Comparison of ENCODE assay signal across 14 cellular contexts in the genomic region with DNA sequence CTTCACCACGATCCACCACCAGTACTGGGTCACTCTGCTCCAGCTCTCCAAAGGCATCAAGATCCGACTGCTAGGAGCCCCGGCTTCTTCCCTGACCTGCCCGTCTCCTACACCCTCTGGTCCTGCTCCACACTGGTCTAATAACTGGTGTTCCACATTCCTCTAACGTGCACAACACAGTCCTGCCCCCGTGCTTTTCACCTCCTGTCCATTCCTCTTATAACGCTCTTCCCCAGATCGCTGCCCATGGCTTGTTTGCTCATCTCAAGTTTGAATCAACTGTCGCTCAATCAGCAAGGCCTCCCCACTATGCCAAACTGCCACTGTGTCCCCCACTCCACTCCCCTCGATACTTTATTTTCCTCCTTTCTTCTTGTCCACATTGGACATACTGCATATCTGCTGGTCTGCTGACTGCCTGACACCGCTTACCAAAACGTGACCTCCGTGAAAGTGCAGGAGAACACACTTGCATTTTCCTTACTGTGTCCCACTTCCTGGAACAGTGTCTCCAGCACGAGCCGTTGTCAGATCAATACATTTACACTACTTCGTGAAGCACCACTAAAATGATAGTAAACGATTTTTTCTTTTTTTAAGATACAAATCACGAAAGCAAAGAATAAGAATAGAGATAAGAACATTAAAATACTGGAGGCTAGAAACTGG. TPM values are rescaled to one million over a fixed set of nuclear protein-coding genes. Genes with fewer than 3 reads are reported as not detected.
DNase-seq lines count a peak whose midpoint lies in the region; ATAC-seq, FAIRE-seq and TF ChIP-seq lines count a peak whose summit lies in the region.
"Had no signal": no experiment of that assay in that cellular context is flagged by ENCODE, and none has a peak within 500 bp of the region (broad histone marks: within the 10 kb centered on the region; RNA-seq: fewer than 3 reads in every experiment).

No MANE protein-coding gene starts in this region.

- no peak for DNase-seq in activated T-cell treated with anti-CD3 and anti-CD28 coated beads, Interleukin-2, amount 50 U/mL, for 24 hours
- DNase-seq in activated T-cell treated with anti-CD3 and anti-CD28 coated beads for 4 hours (no peak), HepG2 (ENCODE audit: low spot score) (no peak), omental fat pad (ENCODE audit: low spot score) (no peak), NAMALWA (ENCODE audit: low spot score) (no peak)
- no peak for DNase-seq in activated CD4-positive, alpha-beta memory T cell treated with anti-CD3 and anti-CD28 coated beads, Interleukin-2, amount 10 ng/mL, durations not matched to agents 7 days and 5 days
- DNase-seq: heart left ventricle, NCI-H2107, upper lobe of right lung, WERI-Rb-1 had no signal

- POLR2A ChIA-PET in activated CD4-positive, alpha-beta memory T cell treated with anti-CD3 and anti-CD28 coated beads, Interleukin-2, amount 10 ng/mL, durations not matched to agents 7 days and 5 days (lab: Charles Lee), result interaction anchor here (1.6 to 1.7 kb wide), 2 partner anchors 10 kb away, joined by 4 to 6 read pairs; no protein-coding TSS in a partner anchor
- POLR2A ChIA-PET in HepG2 (lab: Yijun Ruan, JAX), result no interaction called here

- no TSS peak for BruUV-seq in HepG2 (replicated peaks; lab: Mats Ljungman, UMichigan)

- peak overlapping the region; percentile 50 for H3K4me3 Mint-ChIP-seq in activated T-cell treated with anti-CD3 and anti-CD28 coated beads, Interleukin-2, amount 50 U/mL, for 24 hours
- H3K4me3 Mint-ChIP-seq in activated CD4-positive, alpha-beta memory T cell treated with anti-CD3 and anti-CD28 coated beads, Interleukin-2, amount 10 ng/mL, durations not matched to agents 7 days and 5 days, result no peak overlapping the region
- H3K4me3 Mint-ChIP-seq in stimulated activated memory B cell treated with anti-CD40 and anti-IgM and Interleukin-4, amounts not matched to agents 10 μg/mL and 1 μg/mL and 100 μg/mL, for 72 hours, result no peak overlapping the region

- no peaks in the 10 kb centered on the region for H3K27me3 ChIP-seq in HepG2 (ENCODE audit: control insufficient read depth in 1 of 2, insufficient read depth in 2 of 2, low read length in 2 of 2)
- H3K27me3 ChIP-seq: heart left ventricle, upper lobe of right lung had no signal

- in situ Hi-C loops in HepG2 (cut with HindIII; ENCODE audit: extremely low pct_ligation_motif_present, low pct_unique_long_range_greater_than_20kb), result no loop called here

- CTCF ChIA-PET in activated CD4-positive, alpha-beta memory T cell treated with anti-CD3 and anti-CD28 coated beads, Interleukin-2, amount 10 ng/mL, durations not matched to agents 7 days and 5 days (lab: Charles Lee), result no interaction called here
- CTCF ChIA-PET in HepG2 (lab: Yijun Ruan, JAX; ENCODE audit: low intra/inter-chr PET ratio, low total read pairs), result no interaction called here

- no peaks in the 10 kb centered on the region for H3K9me3 Mint-ChIP-seq in activated T-cell treated with anti-CD3 and anti-CD28 coated beads, Interleukin-2, amount 50 U/mL, for 24 hours
- no peaks in the 10 kb centered on the region for H3K9me3 Mint-ChIP-seq in activated CD4-positive, alpha-beta memory T cell treated with anti-CD3 and anti-CD28 coated beads, Interleukin-2, amount 10 ng/mL, durations not matched to agents 7 days and 5 days
- H3K9me3 Mint-ChIP-seq in stimulated activated memory B cell treated with anti-CD40 and anti-IgM and Interleukin-4, amounts not matched to agents 10 μg/mL and 1 μg/mL and 100 μg/mL, for 72 hours, result no peaks in the 10 kb centered on the region
- H3K9me3 Mint-ChIP-seq: activated T-helper 2 cell treated with anti-CD3 and anti-CD28 coated beads, Interferon-gamma antibody, Interleukin-2, Interleukin-4, amounts not matched to agents 10 μg/mL and 5 μg/mL and 100 μg/mL, durations not matched to agents 14 hours and 24 hours and 36 hours; nephron had no signal

- no peak for TF ChIP-seq CTCF in HepG2 (CRISPR knock-in tag; IDR thresholded peaks at IDR 0.05)
- no peak for TF ChIP-seq CTCF in omental fat pad (IDR thresholded peaks at IDR 0.05)

- peaks cover 0 to 5% of the 10 kb centered on the region in 2 experiments; a peak in 4 of 5 replicates for H3K36me3 ChIP-seq in HepG2 (replicated peaks in 1 of 2; ENCODE audit: control insufficient read depth in 1 of 2, insufficient read depth in 2 of 2, low read length in 2 of 2)
- H3K36me3 ChIP-seq: heart left ventricle, upper lobe of right lung, WERI-Rb-1 had no signal

- H3K4me1 ChIP-seq in HepG2 (ENCODE audit: insufficient read depth, low read length), result peaks cover 87% of the 10 kb centered on the region

- TF ChIP-seq EP300 in HepG2 (IDR thresholded peaks at IDR 0.05; ENCODE audit: low read depth in 2 of 2, low read length in 2 of 2) (no peak), HepG2 (CRISPR knock-in tag; IDR thresholded peaks at IDR 0.05; ENCODE audit: borderline replicate concordance) (no peak)

- WGBS in HepG2 (ENCODE audit: low lambda C conversion rate), result 90% methylated on average over 18 of the region's 18 CpGs

- H3K4me2 ChIP-seq in HepG2 (ENCODE audit: low read depth, low read length), result no peak overlapping the region

- no peak for TF ChIP-seq POLR2A in HepG2 (IDR thresholded peaks at IDR 0.05; ENCODE audit: insufficient read depth in 1 of 2, low read depth in 2 of 2, low read length in 2 of 2)

- TF ChIP-seq RAD21 in HepG2 (CRISPR knock-in tag; IDR thresholded peaks at IDR 0.05), result no peak

- peak overlapping the region; percentile 91 for H3K27ac Mint-ChIP-seq in activated T-cell treated with anti-CD3 and anti-CD28 coated beads, Interleukin-2, amount 50 U/mL, for 24 hours
- peak overlapping the region; percentile 69 for H3K27ac Mint-ChIP-seq in activated CD4-positive, alpha-beta memory T cell treated with anti-CD3 and anti-CD28 coated beads, Interleukin-2, amount 10 ng/mL, durations not matched to agents 7 days and 5 days
- H3K27ac Mint-ChIP-seq in stimulated activated memory B cell treated with anti-CD40 and anti-IgM and Interleukin-4, amounts not matched to agents 10 μg/mL and 1 μg/mL and 100 μg/mL, for 72 hours, result peak overlapping the region; percentile 90

- no peak overlapping the region for H3K9ac ChIP-seq in HepG2 (ENCODE audit: insufficient read depth, low read depth, low read length)

- no peaks in the 10 kb centered on the region for H3K9me3 ChIP-seq in HepG2 (ENCODE audit: low read length)
- H3K9me3 ChIP-seq: heart left ventricle, upper lobe of right lung had no signal

- peak overlapping the region; percentile 4 for H3K27ac ChIP-seq in HepG2 (ENCODE audit: extremely low read length, insufficient read depth, low read length)
- H3K27ac ChIP-seq: upper lobe of right lung, WERI-Rb-1 had no signal

- peaks cover 81% of the 10 kb centered on the region for H3K4me1 Mint-ChIP-seq in activated T-cell treated with anti-CD3 and anti-CD28 coated beads, Interleukin-2, amount 50 U/mL, for 24 hours (ENCODE audit: low read depth)
- peaks cover 74% of the 10 kb centered on the region for H3K4me1 Mint-ChIP-seq in activated CD4-positive, alpha-beta memory T cell treated with anti-CD3 and anti-CD28 coated beads, Interleukin-2, amount 10 ng/mL, durations not matched to agents 7 days and 5 days
- peaks cover 73% of the 10 kb centered on the region for H3K4me1 Mint-ChIP-seq in stimulated activated memory B cell treated with anti-CD40 and anti-IgM and Interleukin-4, amounts not matched to agents 10 μg/mL and 1 μg/mL and 100 μg/mL, for 72 hours

- H3K4me3 ChIP-seq in HepG2 (replicated peaks in 1 of 3; ENCODE audit: insufficient read depth in 1 of 3, low read depth in 2 of 3, low read length in 3 of 3), result no peak overlapping the region
- H3K4me3 ChIP-seq: heart left ventricle, upper lobe of right lung had no signal

- no peak overlapping the region for H2AFZ ChIP-seq in HepG2 (ENCODE audit: low read length)

- peaks cover 100% of the 10 kb centered on the region for H3K79me2 ChIP-seq in HepG2 (ENCODE audit: insufficient read depth, low read length)

- ATAC-seq in HepG2 (peak; percentile 10; the same call in 2 of the 3 replicates), omental fat pad (ENCODE audit: low FRiP score) (no peak), GM21576 (IDR thresholded peaks at IDR 0.05; ENCODE audit: unreplicated experiment) (no peak)
- ATAC-seq in stimulated activated memory B cell treated with anti-CD40 and anti-IgM and Interleukin-4, amounts not matched to agents 10 μg/mL and 1 μg/mL and 100 μg/mL, for 72 hours, result no peak

- peaks cover 45% of the 10 kb centered on the region for H4K20me1 ChIP-seq in HepG2 (ENCODE audit: insufficient read depth, low read length)

- no peaks in the 10 kb centered on the region for H3K27me3 Mint-ChIP-seq in activated T-cell treated with anti-CD3 and anti-CD28 coated beads, Interleukin-2, amount 50 U/mL, for 24 hours
- no peaks in the 10 kb centered on the region for H3K27me3 Mint-ChIP-seq in activated CD4-positive, alpha-beta memory T cell treated with anti-CD3 and anti-CD28 coated beads, Interleukin-2, amount 10 ng/mL, durations not matched to agents 7 days and 5 days
- H3K27me3 Mint-ChIP-seq in stimulated activated memory B cell treated with anti-CD40 and anti-IgM and Interleukin-4, amounts not matched to agents 10 μg/mL and 1 μg/mL and 100 μg/mL, for 72 hours, result no peaks in the 10 kb centered on the region

- FAIRE-seq in HepG2 (lab: Jason Lieb, UNC), result no peak

- H3K36me3 Mint-ChIP-seq in activated T-cell treated with anti-CD3 and anti-CD28 coated beads, Interleukin-2, amount 50 U/mL, for 24 hours (ENCODE audit: low read depth), result peaks cover 55% of the 10 kb centered on the region
- H3K36me3 Mint-ChIP-seq in activated CD4-positive, alpha-beta memory T cell treated with anti-CD3 and anti-CD28 coated beads, Interleukin-2, amount 10 ng/mL, durations not matched to agents 7 days and 5 days (ENCODE audit: low read depth), result peaks cover 12% of the 10 kb centered on the region
- H3K36me3 Mint-ChIP-seq in stimulated activated memory B cell treated with anti-CD40 and anti-IgM and Interleukin-4, amounts not matched to agents 10 μg/mL and 1 μg/mL and 100 μg/mL, for 72 hours, result peaks cover 16% of the 10 kb centered on the region

- intact Hi-C loops in HepG2 (cut with micrococcal nuclease; ENCODE audit: unreplicated experiment), result no loop called here

RNA-seq across cellular contexts. Expression of a gene that starts 6.5 kb away (rescaled TPM):
- 100 to 1,000 TPM; 190 to 193 TPM for total RNA-seq in activated CD4-positive, alpha-beta memory T cell treated with anti-CD3 and anti-CD28 coated beads, Interleukin-2, amount 10 ng/mL, durations not matched to agents 7 days and 5 days
- total RNA-seq in HepG2 (2016; rRNA removed; fragmentation: Illumina TruSeq; extraction: Trizol) (707 and 912 TPM in 2 replicates), omental fat pad (100 to 1,000 TPM; 356 to 471 (median 416) TPM)
- 195 and 216 TPM in 2 replicates for total RNA-seq in HepG2 (2016; cell fraction: cytosol; rRNA removed; fragmentation: Illumina TruSeq; extraction: Trizol; ENCODE audit: low read depth)
- 687 and 831 TPM in 2 replicates for total RNA-seq in HepG2 (2016; cell fraction: insoluble cytoplasmic fraction; rRNA removed; fragmentation: Illumina TruSeq; extraction: Trizol)
- 620 and 676 TPM in 2 replicates for total RNA-seq in HepG2 (2016; cell fraction: membrane; rRNA removed; fragmentation: Illumina TruSeq; extraction: Trizol)
- 437 and 494 TPM in 2 replicates for total RNA-seq in HepG2 (2016; cell fraction: nucleus; rRNA removed; fragmentation: Illumina TruSeq; extraction: Trizol)
- 434 and 464 TPM in 2 replicates for polyA plus RNA-seq in HepG2 (2011; rRNA removed)
- 419 and 448 TPM in 2 replicates for polyA plus RNA-seq in HepG2 (2011; cell fraction: cytosol; rRNA removed)
- polyA plus RNA-seq in HepG2 (2011; cell fraction: nucleus; rRNA removed), result 618 and 764 TPM in 2 replicates
- polyA plus RNA-seq in HepG2 (2012), result 461 and 517 TPM in 2 replicates
- 179 and 188 TPM in 2 replicates for polyA plus RNA-seq in HepG2 (2016; cell fraction: cytosol; fragmentation: Illumina TruSeq; extraction: Trizol; ENCODE audit: low read depth)
- 695 and 895 TPM in 2 replicates for polyA plus RNA-seq in HepG2 (2016; cell fraction: insoluble cytoplasmic fraction; fragmentation: Illumina TruSeq; extraction: Trizol; ENCODE audit: low read depth)
- 483 and 563 TPM in 2 replicates for polyA plus RNA-seq in HepG2 (2016; cell fraction: membrane; fragmentation: Illumina TruSeq; extraction: Trizol; ENCODE audit: low read depth)
- polyA plus RNA-seq in HepG2 (2016; cell fraction: nucleus; fragmentation: Illumina TruSeq; extraction: Trizol; ENCODE audit: insufficient read depth, low read depth), result 674 and 742 TPM in 2 replicates
- 303 and 643 TPM in 2 replicates for polyA minus RNA-seq in HepG2 (2011; rRNA and poly(A)+ RNA removed; ENCODE audit: low replicate concordance)
- 590 and 596 TPM in 2 replicates for polyA minus RNA-seq in HepG2 (2011; cell fraction: cytosol; rRNA and poly(A)+ RNA removed)
- polyA minus RNA-seq in HepG2 (2011; cell fraction: nucleus; rRNA and poly(A)+ RNA removed), result 603 and 678 TPM in 2 replicates

RNA-seq across cellular contexts. Expression of a gene that starts 6.8 kb away (rescaled TPM):
- total RNA-seq in activated CD4-positive, alpha-beta memory T cell treated with anti-CD3 and anti-CD28 coated beads, Interleukin-2, amount 10 ng/mL, durations not matched to agents 7 days and 5 days, result 100 to 1,000 TPM; 282 to 290 TPM
- total RNA-seq in HepG2 (2016; rRNA removed; fragmentation: Illumina TruSeq; extraction: Trizol) (493 and 750 TPM in 2 replicates), omental fat pad (100 to 1,000 TPM; 295 to 372 (median 307) TPM)
- 68.0 and 78.0 TPM in 2 replicates for total RNA-seq in HepG2 (2016; cell fraction: cytosol; rRNA removed; fragmentation: Illumina TruSeq; extraction: Trizol; ENCODE audit: low read depth)
- 485 and 732 TPM in 2 replicates for total RNA-seq in HepG2 (2016; cell fraction: insoluble cytoplasmic fraction; rRNA removed; fragmentation: Illumina TruSeq; extraction: Trizol)
- 155 and 168 TPM in 2 replicates for total RNA-seq in HepG2 (2016; cell fraction: membrane; rRNA removed; fragmentation: Illumina TruSeq; extraction: Trizol)
- 303 and 351 TPM in 2 replicates for total RNA-seq in HepG2 (2016; cell fraction: nucleus; rRNA removed; fragmentation: Illumina TruSeq; extraction: Trizol)
- polyA plus RNA-seq in HepG2 (2011; rRNA removed), result 579 and 733 TPM in 2 replicates
- polyA plus RNA-seq in HepG2 (2011; cell fraction: cytosol; rRNA removed), result 208 and 366 TPM in 2 replicates
- 383 and 475 TPM in 2 replicates for polyA plus RNA-seq in HepG2 (2011; cell fraction: nucleus; rRNA removed)
- polyA plus RNA-seq in HepG2 (2012), result 320 and 513 TPM in 2 replicates
- polyA plus RNA-seq in HepG2 (2016; cell fraction: cytosol; fragmentation: Illumina TruSeq; extraction: Trizol; ENCODE audit: low read depth), result 35.1 and 36.8 TPM in 2 replicates
- polyA plus RNA-seq in HepG2 (2016; cell fraction: insoluble cytoplasmic fraction; fragmentation: Illumina TruSeq; extraction: Trizol; ENCODE audit: low read depth), result 746 and 761 TPM in 2 replicates
- polyA plus RNA-seq in HepG2 (2016; cell fraction: membrane; fragmentation: Illumina TruSeq; extraction: Trizol; ENCODE audit: low read depth), result 102 and 104 TPM in 2 replicates
- 515 and 562 TPM in 2 replicates for polyA plus RNA-seq in HepG2 (2016; cell fraction: nucleus; fragmentation: Illumina TruSeq; extraction: Trizol; ENCODE audit: insufficient read depth, low read depth)
- 234 and 609 TPM in 2 replicates for polyA minus RNA-seq in HepG2 (2011; rRNA and poly(A)+ RNA removed; ENCODE audit: low replicate concordance)
- 218 and 237 TPM in 2 replicates for polyA minus RNA-seq in HepG2 (2011; cell fraction: cytosol; rRNA and poly(A)+ RNA removed)
- polyA minus RNA-seq in HepG2 (2011; cell fraction: nucleus; rRNA and poly(A)+ RNA removed), result 446 and 458 TPM in 2 replicates

RNA-seq across cellular contexts. Expression of a gene that starts 47.1 kb away (rescaled TPM):
- total RNA-seq in activated CD4-positive, alpha-beta memory T cell treated with anti-CD3 and anti-CD28 coated beads, Interleukin-2, amount 10 ng/mL, durations not matched to agents 7 days and 5 days, result 10 to 100 TPM; 14.1 to 15.0 TPM
- total RNA-seq in HepG2 (2016; rRNA removed; fragmentation: Illumina TruSeq; extraction: Trizol), result 43.3 and 45.4 TPM in 2 replicates
- 60.7 and 66.0 TPM in 2 replicates for total RNA-seq in HepG2 (2016; cell fraction: cytosol; rRNA removed; fragmentation: Illumina TruSeq; extraction: Trizol; ENCODE audit: low read depth)
- 39.9 and 41.1 TPM in 2 replicates for total RNA-seq in HepG2 (2016; cell fraction: insoluble cytoplasmic fraction; rRNA removed; fragmentation: Illumina TruSeq; extraction: Trizol)
- 26.8 and 27.2 TPM in 2 replicates for total RNA-seq in HepG2 (2016; cell fraction: membrane; rRNA removed; fragmentation: Illumina TruSeq; extraction: Trizol)
- 40.7 and 47.5 TPM in 2 replicates for total RNA-seq in HepG2 (2016; cell fraction: nucleus; rRNA removed; fragmentation: Illumina TruSeq; extraction: Trizol)
- 28.0 and 29.5 TPM in 2 replicates for polyA plus RNA-seq in HepG2 (2011; rRNA removed)
- polyA plus RNA-seq in HepG2 (2011; cell fraction: cytosol; rRNA removed), result 14.2 and 16.0 TPM in 2 replicates
- 67.3 and 75.5 TPM in 2 replicates for polyA plus RNA-seq in HepG2 (2011; cell fraction: nucleus; rRNA removed)
- 28.7 and 33.3 TPM in 2 replicates for polyA plus RNA-seq in HepG2 (2012)
- polyA plus RNA-seq in HepG2 (2016; cell fraction: cytosol; fragmentation: Illumina TruSeq; extraction: Trizol; ENCODE audit: low read depth), result 3.3 and 4.4 TPM in 2 replicates
- 24.1 and 27.0 TPM in 2 replicates for polyA plus RNA-seq in HepG2 (2016; cell fraction: insoluble cytoplasmic fraction; fragmentation: Illumina TruSeq; extraction: Trizol; ENCODE audit: low read depth)
- polyA plus RNA-seq in HepG2 (2016; cell fraction: membrane; fragmentation: Illumina TruSeq; extraction: Trizol; ENCODE audit: low read depth), result 6.7 and 9.3 TPM in 2 replicates
- polyA plus RNA-seq in HepG2 (2016; cell fraction: nucleus; fragmentation: Illumina TruSeq; extraction: Trizol; ENCODE audit: insufficient read depth, low read depth), result 43.0 and 49.1 TPM in 2 replicates
- 62.3 and 67.5 TPM in 2 replicates for polyA minus RNA-seq in HepG2 (2011; rRNA and poly(A)+ RNA removed; ENCODE audit: low replicate concordance)
- polyA minus RNA-seq in HepG2 (2011; cell fraction: cytosol; rRNA and poly(A)+ RNA removed), result 23.7 and 25.8 TPM in 2 replicates
- polyA minus RNA-seq in HepG2 (2011; cell fraction: nucleus; rRNA and poly(A)+ RNA removed), result 56.9 and 62.9 TPM in 2 replicates
- 10 to 100 TPM; 27.6 to 65.8 (median 34.1) TPM for total RNA-seq in omental fat pad
